ENCODE assay signal across 17 cellular contexts in genomic region chr4:56782019-56782418, GRCh38. TPM values are rescaled to one million over a fixed set of nuclear protein-coding genes. Genes with fewer than 3 reads are reported as not detected.
DNase-seq lines count a peak whose midpoint lies in the region; ATAC-seq, FAIRE-seq and TF ChIP-seq lines count a peak whose summit lies in the region.
"Had no signal": no experiment of that assay in that cellular context is flagged by ENCODE, and none has a peak within 500 bp of the region (broad histone marks: within the 10 kb centered on the region; RNA-seq: fewer than 3 reads in every experiment).

No MANE protein-coding gene starts in this region.

- intact Hi-C loops in HepG2 (cut with micrococcal nuclease; ENCODE audit: unreplicated experiment) (no loop called here), right lobe of liver (cut with DNase I) (no loop called here)

- no peak overlapping the region for H2AFZ ChIP-seq in HepG2 (ENCODE audit: low read length)
- no peak overlapping the region for H2AFZ ChIP-seq in mesenchymal stem cell (ENCODE audit: low read depth, low read length)

- H4K91ac ChIP-seq in mesenchymal stem cell (ENCODE audit: low read length): no peak overlapping the region

- no peak overlapping the region for H2AK5ac ChIP-seq in mesenchymal stem cell (ENCODE audit: low read length, severe bottlenecking)

- peak; percentile 48 for FAIRE-seq in HepG2 (lab: Jason Lieb, UNC)
- FAIRE-seq: A549, H1 had no signal

- no peak overlapping the region for H3K23ac ChIP-seq in mesenchymal stem cell (ENCODE audit: low read length in 2 of 2)

- peak overlapping the region; percentile 68 for H2BK120ac ChIP-seq in mesenchymal stem cell (ENCODE audit: low read depth, low read length)

- DNase-seq in HepG2 (ENCODE audit: low spot score) (peak; percentile 9), right lobe of liver (no peak), mesenchymal stem cell (no peak), renal cortical epithelial cell (ENCODE audit: low read depth) (peak; percentile 19), NCI-H345 treated with DMSO at 0.1 percent for 48 hours (lab: John Stamatoyannopoulos, UW; ENCODE audit: unreplicated experiment) (no peak)
- DNase-seq: Calu3; CD8-positive, alpha-beta T cell; DMS79 treated with DMSO at 0.1 percent for 48 hours; GF-D8; H9 had no signal

- H3K79me1 ChIP-seq in mesenchymal stem cell (replicated peaks; ENCODE audit: low read length, poor library complexity, severe bottlenecking): no peaks in the 10 kb centered on the region

- H2BK15ac ChIP-seq in mesenchymal stem cell (ENCODE audit: low read depth, poor library complexity, severe bottlenecking): no peak overlapping the region

- H3K4me3 ChIP-seq in HepG2 (replicated peaks in 1 of 3; ENCODE audit: insufficient read depth in 1 of 3, low read depth in 2 of 3, low read length in 3 of 3) (peak overlapping the region in 1 of 3 experiments; percentile 31; a peak in 1 of 6 replicates), right lobe of liver (no peak overlapping the region), mesenchymal stem cell (ENCODE audit: insufficient read depth in 1 of 2, low read depth in 1 of 2, low read length in 2 of 2) (no peak overlapping the region)
- H3K4me3 ChIP-seq: A549, BLaER1 had no signal

- H3K14ac ChIP-seq in mesenchymal stem cell (ENCODE audit: low read length in 2 of 2): no peak overlapping the region

- no peaks in the 10 kb centered on the region for H3K79me2 ChIP-seq in HepG2 (ENCODE audit: insufficient read depth, low read length)

- H3K4me1 ChIP-seq in HepG2 (ENCODE audit: insufficient read depth, low read length) (peaks cover 17% of the 10 kb centered on the region), right lobe of liver (no peaks in the 10 kb centered on the region), mesenchymal stem cell (ENCODE audit: control insufficient read depth, insufficient read depth, low read depth, low read length) (peaks cover 3% of the 10 kb centered on the region)
- H3K4me1 ChIP-seq: A549, BLaER1 had no signal

- no peak overlapping the region for H3K4ac ChIP-seq in mesenchymal stem cell (ENCODE audit: low read depth in 1 of 2, low read length in 2 of 2)

- H3K4me2 ChIP-seq in HepG2 (ENCODE audit: low read depth, low read length) (peak overlapping the region; percentile 56), mesenchymal stem cell (ENCODE audit: low read length, poor library complexity, severe bottlenecking) (no peak overlapping the region)
- H3K4me2 ChIP-seq: A549, BLaER1 had no signal

- 18% methylated on average over 8 of the region's 8 CpGs for WGBS in HepG2 (ENCODE audit: low lambda C conversion rate)
- WGBS in right lobe of liver (ENCODE audit: insufficient coverage, low coverage, low lambda C conversion rate, missing lambda C conversion rate): 39% methylated on average over 8 of the region's 8 CpGs
- 95% methylated on average over 8 of the region's 8 CpGs for WGBS in mesenchymal stem cell

- H3K18ac ChIP-seq in mesenchymal stem cell (ENCODE audit: low read depth in 1 of 2, low read length in 2 of 2): no peak overlapping the region

- H3K9ac ChIP-seq in HepG2 (ENCODE audit: insufficient read depth, low read depth, low read length): no peak overlapping the region
- no peak overlapping the region for H3K9ac ChIP-seq in mesenchymal stem cell (ENCODE audit: low read length)
- H3K9ac ChIP-seq: BLaER1 had no signal

- POLR2A ChIA-PET in HepG2 (lab: Yijun Ruan, JAX): no interaction called here

- BruUV-seq in HepG2 (replicated peaks; lab: Mats Ljungman, UMichigan): no TSS peak

- H4K8ac ChIP-seq in mesenchymal stem cell (ENCODE audit: low read length): no peak overlapping the region

- no peaks in the 10 kb centered on the region for H4K20me1 ChIP-seq in HepG2 (ENCODE audit: insufficient read depth, low read length)
- H4K20me1 ChIP-seq: BLaER1 had no signal

- H2BK12ac ChIP-seq in mesenchymal stem cell (ENCODE audit: low read length in 2 of 2): no peak overlapping the region

- TF ChIP-seq EP300 in HepG2 (IDR thresholded peaks at IDR 0.05; ENCODE audit: low read depth in 2 of 2, low read length in 2 of 2) (no peak), HepG2 (CRISPR knock-in tag; IDR thresholded peaks at IDR 0.05; ENCODE audit: borderline replicate concordance) (no peak)

- no peaks in the 10 kb centered on the region for H3K9me3 ChIP-seq in HepG2 (ENCODE audit: low read length)
- H3K9me3 ChIP-seq in right lobe of liver: no peaks in the 10 kb centered on the region
- H3K9me3 ChIP-seq in mesenchymal stem cell (ENCODE audit: control insufficient read depth, low read length): no peaks in the 10 kb centered on the region
- H3K9me3 ChIP-seq: A549, BLaER1 had no signal

- no peak for TF ChIP-seq POLR2A in HepG2 (IDR thresholded peaks at IDR 0.05; ENCODE audit: insufficient read depth in 1 of 2, low read depth in 2 of 2, low read length in 2 of 2)
- TF ChIP-seq POLR2A in right lobe of liver (IDR thresholded peaks at IDR 0.05): no peak

- TF ChIP-seq CTCF in HepG2 (CRISPR knock-in tag; IDR thresholded peaks at IDR 0.05): no peak
- no peak for TF ChIP-seq CTCF in right lobe of liver (IDR thresholded peaks at IDR 0.05)

- in situ Hi-C loops in HepG2 (cut with HindIII; ENCODE audit: extremely low pct_ligation_motif_present, low pct_unique_long_range_greater_than_20kb): no loop called here

- ATAC-seq in HepG2: peak; percentile 89
- no peak for ATAC-seq in right lobe of liver
- ATAC-seq in GM19395 (IDR thresholded peaks at IDR 0.05; ENCODE audit: unreplicated experiment): no peak
- no peak for ATAC-seq in HG03457 (IDR thresholded peaks at IDR 0.05; ENCODE audit: unreplicated experiment)
- ATAC-seq: A549; CD8-positive, alpha-beta T cell had no signal

- TF ChIP-seq RAD21 in HepG2 (CRISPR knock-in tag; IDR thresholded peaks at IDR 0.05): no peak

- H3K27ac ChIP-seq in HepG2 (ENCODE audit: extremely low read length, insufficient read depth, low read length) (no peak overlapping the region), right lobe of liver (no peak overlapping the region), mesenchymal stem cell (ENCODE audit: low read length, poor library complexity, severe bottlenecking) (no peak overlapping the region)
- H3K27ac ChIP-seq: 22Rv1, A549, BLaER1 had no signal

- no peaks in the 10 kb centered on the region for H3K36me3 ChIP-seq in HepG2 (replicated peaks in 1 of 2; ENCODE audit: control insufficient read depth in 1 of 2, insufficient read depth in 2 of 2, low read length in 2 of 2)
- H3K36me3 ChIP-seq in right lobe of liver: no peaks in the 10 kb centered on the region
- H3K36me3 ChIP-seq in mesenchymal stem cell (ENCODE audit: control insufficient read depth in 1 of 2, insufficient read depth in 2 of 2, low read depth in 1 of 2, low read length in 2 of 2): no peaks in the 10 kb centered on the region
- H3K36me3 ChIP-seq: BLaER1 had no signal

- H3K27me3 ChIP-seq in HepG2 (ENCODE audit: control insufficient read depth in 1 of 2, insufficient read depth in 2 of 2, low read length in 2 of 2): no peaks in the 10 kb centered on the region
- H3K27me3 ChIP-seq in right lobe of liver: no peaks in the 10 kb centered on the region
- H3K27me3 ChIP-seq in mesenchymal stem cell (ENCODE audit: control insufficient read depth in 1 of 2, insufficient read depth in 1 of 2, low read length in 2 of 2): peaks cover 0 to 37% of the 10 kb centered on the region in 2 experiments
- H3K27me3 ChIP-seq: BLaER1 had no signal

- CTCF ChIA-PET in HepG2 (lab: Yijun Ruan, JAX; ENCODE audit: low intra/inter-chr PET ratio, low total read pairs): no interaction called here

- H2BK5ac ChIP-seq in mesenchymal stem cell (ENCODE audit: low read depth, low read length, poor library complexity, severe bottlenecking): no peak overlapping the region

TF ChIP-seq in HepG2, 621 proteins besides CTCF, POLR2A, EP300 and RAD21 (continues in another document):
- TF ChIP-seq ZNF577 (CRISPR knock-in tag; IDR thresholded peaks at IDR 0.05; ENCODE audit: borderline replicate concordance, low read depth) (no peak), NFRKB (IDR thresholded peaks at IDR 0.05) (no peak), ZNF460 (CRISPR knock-in tag; IDR thresholded peaks at IDR 0.05; ENCODE audit: borderline replicate concordance) (no peak), FOXP1 (IDR thresholded peaks at IDR 0.05) (no peak), FOXP1 (CRISPR knock-in tag; IDR thresholded peaks at IDR 0.05) (peak; percentile 41; the same call in 1 of the 2 replicates), SOX6 (IDR thresholded peaks at IDR 0.05) (no peak), SOX6 (CRISPR knock-in tag; IDR thresholded peaks at IDR 0.05) (peak; percentile 93), ZNF501 (CRISPR knock-in tag; IDR thresholded peaks at IDR 0.05) (no peak)

RNA-seq across cellular contexts. Expression of gene SPINK2, which starts 39.5 kb away (rescaled TPM):
- total RNA-seq in HepG2 (2016; rRNA removed; fragmentation: Illumina TruSeq; extraction: Trizol): not detected in 2 replicates
- total RNA-seq in HepG2 (2016; cell fraction: cytosol; rRNA removed; fragmentation: Illumina TruSeq; extraction: Trizol; ENCODE audit: low read depth): not detected in 2 replicates
- not detected in 2 replicates for total RNA-seq in HepG2 (2016; cell fraction: insoluble cytoplasmic fraction; rRNA removed; fragmentation: Illumina TruSeq; extraction: Trizol)
- not detected in 2 replicates for total RNA-seq in HepG2 (2016; cell fraction: membrane; rRNA removed; fragmentation: Illumina TruSeq; extraction: Trizol)
- total RNA-seq in HepG2 (2016; cell fraction: nucleus; rRNA removed; fragmentation: Illumina TruSeq; extraction: Trizol): not detected in 2 replicates
- not detected in 2 replicates for polyA plus RNA-seq in HepG2 (2011; rRNA removed)
- not detected in 2 replicates for polyA plus RNA-seq in HepG2 (2011; cell fraction: cytosol; rRNA removed)
- polyA plus RNA-seq in HepG2 (2011; cell fraction: nucleus; rRNA removed): not detected in 2 replicates
- not detected in 2 replicates for polyA plus RNA-seq in HepG2 (2012)
- not detected in 2 replicates for polyA plus RNA-seq in HepG2 (2016; cell fraction: cytosol; fragmentation: Illumina TruSeq; extraction: Trizol; ENCODE audit: low read depth)
- not detected in 2 replicates for polyA plus RNA-seq in HepG2 (2016; cell fraction: insoluble cytoplasmic fraction; fragmentation: Illumina TruSeq; extraction: Trizol; ENCODE audit: low read depth)
- not detected in 2 replicates for polyA plus RNA-seq in HepG2 (2016; cell fraction: membrane; fragmentation: Illumina TruSeq; extraction: Trizol; ENCODE audit: low read depth)
- not detected in 2 replicates for polyA plus RNA-seq in HepG2 (2016; cell fraction: nucleus; fragmentation: Illumina TruSeq; extraction: Trizol; ENCODE audit: insufficient read depth, low read depth)
- not detected in 2 replicates for polyA minus RNA-seq in HepG2 (2011; rRNA and poly(A)+ RNA removed; ENCODE audit: low replicate concordance)
- not detected in 2 replicates for polyA minus RNA-seq in HepG2 (2011; cell fraction: cytosol; rRNA and poly(A)+ RNA removed)
- polyA minus RNA-seq in HepG2 (2011; cell fraction: nucleus; rRNA and poly(A)+ RNA removed): not detected in 2 replicates
- total RNA-seq in right lobe of liver: not detected
- polyA plus RNA-seq in mesenchymal stem cell (2013, experiment 1 of 2): not detected
- polyA plus RNA-seq in mesenchymal stem cell (2013, experiment 2 of 2): 0.19 TPM
- 0.45 TPM in 1 of 2 replicates, not detected in the other for total RNA-seq in renal cortical epithelial cell
- total RNA-seq: Calu3 had no signal
- polyA plus RNA-seq: A549, CD14-positive monocyte had no signal

Comparison
In these comparisons a context has a peak if more than half of its experiments do, and no peak if none do; other contexts are left out.
1. DNase-seq: peak in HepG2 (single experiment) and renal cortical epithelial cell (single experiment); none in right lobe of liver (0 of 3), mesenchymal stem cell (single experiment) and NCI-H345 treated with DMSO at 0.1 percent for 48 hours (single experiment).